In genomic region chr20:1921985-1922384, GRCh38 we compare ENCODE assay signal across 1 cellular context. TPM values are rescaled to one million over a fixed set of nuclear protein-coding genes. Genes with fewer than 3 reads are reported as not detected.
"Had no signal": no experiment of that assay in that cellular context is flagged by ENCODE, and none has a peak within 500 bp of the region (broad histone marks: within the 10 kb centered on the region; RNA-seq: fewer than 3 reads in every experiment).

No MANE protein-coding gene starts in this region.

RNA-seq across cellular contexts. Expression of gene SIRPA, which starts 26.8 kb away (rescaled TPM):
- total RNA-seq: OCI-LY7 had no signal
